Comparison of ENCODE assay signal across 1 cellular context in the genomic region with DNA sequence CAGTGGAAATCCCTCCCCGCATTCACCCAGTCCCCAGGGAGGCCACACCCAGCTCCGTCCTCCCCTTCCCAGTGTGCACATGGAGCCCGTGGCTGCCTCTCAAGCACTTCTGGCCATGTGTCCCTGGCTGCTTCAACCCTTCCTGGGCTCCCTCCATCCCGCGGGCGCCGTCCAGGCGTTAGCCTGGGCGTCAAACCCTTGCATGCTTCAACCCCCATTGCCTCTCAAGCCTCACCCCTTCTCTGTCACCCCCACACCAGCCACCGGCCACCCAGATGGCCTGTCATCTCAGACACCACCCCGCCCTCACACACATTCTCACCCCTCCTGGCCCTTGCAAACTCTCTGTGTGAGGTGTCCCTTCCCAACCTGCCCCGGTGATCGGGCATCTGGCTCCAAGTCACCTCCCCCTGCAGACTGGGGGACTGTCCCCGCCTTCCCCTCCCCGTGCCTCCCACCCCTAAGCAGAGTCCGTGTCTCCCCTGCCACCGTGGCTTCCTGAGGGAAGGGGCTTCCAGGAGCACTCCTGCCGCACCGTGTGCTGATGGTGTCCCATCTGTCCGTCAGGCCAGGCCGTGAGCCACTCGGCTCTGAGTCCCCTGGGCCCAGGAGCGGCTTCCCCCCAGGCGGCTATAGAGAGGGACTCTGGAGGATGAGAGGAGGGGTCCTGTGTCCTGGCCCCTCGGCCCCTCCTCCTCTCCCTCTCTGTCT.
TF ChIP-seq lines count a peak whose summit lies in the region.

No MANE protein-coding gene starts in this region.

TF ChIP-seq in H1, 55 proteins besides CTCF, POLR2A, EP300 and RAD21 (continued from another document):
- TF ChIP-seq, protein P1, sequence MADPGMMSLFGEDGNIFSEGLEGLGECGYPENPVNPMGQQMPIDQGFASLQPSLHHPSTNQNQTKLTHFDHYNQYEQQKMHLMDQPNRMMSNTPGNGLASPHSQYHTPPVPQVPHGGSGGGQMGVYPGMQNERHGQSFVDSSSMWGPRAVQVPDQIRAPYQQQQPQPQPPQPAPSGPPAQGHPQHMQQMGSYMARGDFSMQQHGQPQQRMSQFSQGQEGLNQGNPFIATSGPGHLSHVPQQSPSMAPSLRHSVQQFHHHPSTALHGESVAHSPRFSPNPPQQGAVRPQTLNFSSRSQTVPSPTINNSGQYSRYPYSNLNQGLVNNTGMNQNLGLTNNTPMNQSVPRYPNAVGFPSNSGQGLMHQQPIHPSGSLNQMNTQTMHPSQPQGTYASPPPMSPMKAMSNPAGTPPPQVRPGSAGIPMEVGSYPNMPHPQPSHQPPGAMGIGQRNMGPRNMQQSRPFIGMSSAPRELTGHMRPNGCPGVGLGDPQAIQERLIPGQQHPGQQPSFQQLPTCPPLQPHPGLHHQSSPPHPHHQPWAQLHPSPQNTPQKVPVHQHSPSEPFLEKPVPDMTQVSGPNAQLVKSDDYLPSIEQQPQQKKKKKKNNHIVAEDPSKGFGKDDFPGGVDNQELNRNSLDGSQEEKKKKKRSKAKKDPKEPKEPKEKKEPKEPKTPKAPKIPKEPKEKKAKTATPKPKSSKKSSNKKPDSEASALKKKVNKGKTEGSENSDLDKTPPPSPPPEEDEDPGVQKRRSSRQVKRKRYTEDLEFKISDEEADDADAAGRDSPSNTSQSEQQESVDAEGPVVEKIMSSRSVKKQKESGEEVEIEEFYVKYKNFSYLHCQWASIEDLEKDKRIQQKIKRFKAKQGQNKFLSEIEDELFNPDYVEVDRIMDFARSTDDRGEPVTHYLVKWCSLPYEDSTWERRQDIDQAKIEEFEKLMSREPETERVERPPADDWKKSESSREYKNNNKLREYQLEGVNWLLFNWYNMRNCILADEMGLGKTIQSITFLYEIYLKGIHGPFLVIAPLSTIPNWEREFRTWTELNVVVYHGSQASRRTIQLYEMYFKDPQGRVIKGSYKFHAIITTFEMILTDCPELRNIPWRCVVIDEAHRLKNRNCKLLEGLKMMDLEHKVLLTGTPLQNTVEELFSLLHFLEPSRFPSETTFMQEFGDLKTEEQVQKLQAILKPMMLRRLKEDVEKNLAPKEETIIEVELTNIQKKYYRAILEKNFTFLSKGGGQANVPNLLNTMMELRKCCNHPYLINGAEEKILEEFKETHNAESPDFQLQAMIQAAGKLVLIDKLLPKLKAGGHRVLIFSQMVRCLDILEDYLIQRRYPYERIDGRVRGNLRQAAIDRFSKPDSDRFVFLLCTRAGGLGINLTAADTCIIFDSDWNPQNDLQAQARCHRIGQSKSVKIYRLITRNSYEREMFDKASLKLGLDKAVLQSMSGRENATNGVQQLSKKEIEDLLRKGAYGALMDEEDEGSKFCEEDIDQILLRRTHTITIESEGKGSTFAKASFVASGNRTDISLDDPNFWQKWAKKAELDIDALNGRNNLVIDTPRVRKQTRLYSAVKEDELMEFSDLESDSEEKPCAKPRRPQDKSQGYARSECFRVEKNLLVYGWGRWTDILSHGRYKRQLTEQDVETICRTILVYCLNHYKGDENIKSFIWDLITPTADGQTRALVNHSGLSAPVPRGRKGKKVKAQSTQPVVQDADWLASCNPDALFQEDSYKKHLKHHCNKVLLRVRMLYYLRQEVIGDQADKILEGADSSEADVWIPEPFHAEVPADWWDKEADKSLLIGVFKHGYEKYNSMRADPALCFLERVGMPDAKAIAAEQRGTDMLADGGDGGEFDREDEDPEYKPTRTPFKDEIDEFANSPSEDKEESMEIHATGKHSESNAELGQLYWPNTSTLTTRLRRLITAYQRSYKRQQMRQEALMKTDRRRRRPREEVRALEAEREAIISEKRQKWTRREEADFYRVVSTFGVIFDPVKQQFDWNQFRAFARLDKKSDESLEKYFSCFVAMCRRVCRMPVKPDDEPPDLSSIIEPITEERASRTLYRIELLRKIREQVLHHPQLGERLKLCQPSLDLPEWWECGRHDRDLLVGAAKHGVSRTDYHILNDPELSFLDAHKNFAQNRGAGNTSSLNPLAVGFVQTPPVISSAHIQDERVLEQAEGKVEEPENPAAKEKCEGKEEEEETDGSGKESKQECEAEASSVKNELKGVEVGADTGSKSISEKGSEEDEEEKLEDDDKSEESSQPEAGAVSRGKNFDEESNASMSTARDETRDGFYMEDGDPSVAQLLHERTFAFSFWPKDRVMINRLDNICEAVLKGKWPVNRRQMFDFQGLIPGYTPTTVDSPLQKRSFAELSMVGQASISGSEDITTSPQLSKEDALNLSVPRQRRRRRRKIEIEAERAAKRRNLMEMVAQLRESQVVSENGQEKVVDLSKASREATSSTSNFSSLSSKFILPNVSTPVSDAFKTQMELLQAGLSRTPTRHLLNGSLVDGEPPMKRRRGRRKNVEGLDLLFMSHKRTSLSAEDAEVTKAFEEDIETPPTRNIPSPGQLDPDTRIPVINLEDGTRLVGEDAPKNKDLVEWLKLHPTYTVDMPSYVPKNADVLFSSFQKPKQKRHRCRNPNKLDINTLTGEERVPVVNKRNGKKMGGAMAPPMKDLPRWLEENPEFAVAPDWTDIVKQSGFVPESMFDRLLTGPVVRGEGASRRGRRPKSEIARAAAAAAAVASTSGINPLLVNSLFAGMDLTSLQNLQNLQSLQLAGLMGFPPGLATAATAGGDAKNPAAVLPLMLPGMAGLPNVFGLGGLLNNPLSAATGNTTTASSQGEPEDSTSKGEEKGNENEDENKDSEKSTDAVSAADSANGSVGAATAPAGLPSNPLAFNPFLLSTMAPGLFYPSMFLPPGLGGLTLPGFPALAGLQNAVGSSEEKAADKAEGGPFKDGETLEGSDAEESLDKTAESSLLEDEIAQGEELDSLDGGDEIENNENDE (IDR thresholded peaks at IDR 0.05; ENCODE audit: insufficient replicate concordance, low read length): no peak
- TF ChIP-seq E2F6 (IDR thresholded peaks at IDR 0.05): no peak
- TF ChIP-seq BCL11A (IDR thresholded peaks at IDR 0.05; ENCODE audit: low read depth in 2 of 2, low read length in 2 of 2): no peak
- TF ChIP-seq SIRT6 (IDR thresholded peaks at IDR 0.05; ENCODE audit: low read length): no peak
- TF ChIP-seq JUN (IDR thresholded peaks at IDR 0.05; ENCODE audit: low read depth, low read length): no peak
- TF ChIP-seq, protein P2, sequence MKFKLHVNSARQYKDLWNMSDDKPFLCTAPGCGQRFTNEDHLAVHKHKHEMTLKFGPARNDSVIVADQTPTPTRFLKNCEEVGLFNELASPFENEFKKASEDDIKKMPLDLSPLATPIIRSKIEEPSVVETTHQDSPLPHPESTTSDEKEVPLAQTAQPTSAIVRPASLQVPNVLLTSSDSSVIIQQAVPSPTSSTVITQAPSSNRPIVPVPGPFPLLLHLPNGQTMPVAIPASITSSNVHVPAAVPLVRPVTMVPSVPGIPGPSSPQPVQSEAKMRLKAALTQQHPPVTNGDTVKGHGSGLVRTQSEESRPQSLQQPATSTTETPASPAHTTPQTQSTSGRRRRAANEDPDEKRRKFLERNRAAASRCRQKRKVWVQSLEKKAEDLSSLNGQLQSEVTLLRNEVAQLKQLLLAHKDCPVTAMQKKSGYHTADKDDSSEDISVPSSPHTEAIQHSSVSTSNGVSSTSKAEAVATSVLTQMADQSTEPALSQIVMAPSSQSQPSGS (IDR thresholded peaks at IDR 0.05; ENCODE audit: low read length): no peak
TF ChIP-seq in H1: peak in this region for 0.
